ENCODE assay signal across 11 cellular contexts in genomic region chr5:145775893-145776444, GRCh38. TPM values are rescaled to one million over a fixed set of nuclear protein-coding genes. Genes with fewer than 3 reads are reported as not detected.
DNase-seq lines count a peak whose midpoint lies in the region; ATAC-seq and TF ChIP-seq lines count a peak whose summit lies in the region.
"Had no signal": no experiment of that assay in that cellular context is flagged by ENCODE, and none has a peak within 500 bp of the region (broad histone marks: within the 10 kb centered on the region; RNA-seq: fewer than 3 reads in every experiment).

No MANE protein-coding gene starts in this region.

- TF ChIP-seq POLR2A in esophagus squamous epithelium (IDR thresholded peaks at IDR 0.05) = no peak

- peaks cover 0 to 11% (median 0%) of the 10 kb centered on the region in 3 donors for H3K36me3 ChIP-seq in esophagus squamous epithelium

- ATAC-seq in HG02938 (IDR thresholded peaks at IDR 0.05; ENCODE audit: unreplicated experiment) (no peak), GM21367 (IDR thresholded peaks at IDR 0.05; ENCODE audit: unreplicated experiment) (no peak)

- TF ChIP-seq CTCF in retinal pigment epithelial cell (conservative IDR thresholded peaks at IDR 0.05; ENCODE audit: low read depth, low read length) = no peak
- no peak for TF ChIP-seq CTCF in esophagus squamous epithelium (IDR thresholded peaks at IDR 0.05)

- H3K4me1 ChIP-seq in esophagus squamous epithelium = peaks cover 0 to 5% (median 0%) of the 10 kb centered on the region in 3 donors

- DNase-seq in H4 (ENCODE audit: low spot score) (peak; percentile 50), SW480 (ENCODE audit: low spot score) (peak; percentile 48), foreskin melanocyte (peak; percentile 96), retinal pigment epithelial cell (ENCODE audit: low read depth) (peak; percentile 46), NCI-H2029 treated with DMSO at 0.1 percent for 48 hours (lab: John Stamatoyannopoulos, UW) (no peak), esophagus squamous epithelium (lab: John Stamatoyannopoulos, UW) (no peak)
- DNase-seq: activated naive CD8-positive, alpha-beta T cell treated with anti-CD3 and anti-CD28 coated beads for 36 hours; NCI-H1436; T-helper 9 cell had no signal

- intact Hi-C loops in esophagus squamous epithelium (cut with DNase I) = no loop called here

- no peak overlapping the region for H3K4me3 ChIP-seq in retinal pigment epithelial cell (ENCODE audit: low read length)
- no peak overlapping the region for H3K4me3 ChIP-seq in esophagus squamous epithelium

- H3K27me3 ChIP-seq in esophagus squamous epithelium = no peaks in the 10 kb centered on the region

- WGBS in esophagus squamous epithelium, 2 donors = 26 to 35% methylated on average over 2 of the region's 2 CpGs

- peak overlapping the region in 2 of 4 donors; percentile 25 to 44 for H3K27ac ChIP-seq in esophagus squamous epithelium

- no peaks in the 10 kb centered on the region for H3K9me3 ChIP-seq in esophagus squamous epithelium

RNA-seq across cellular contexts. Expression of gene PRELID2, which starts 59.2 kb away (rescaled TPM):
- total RNA-seq in H4 (2014; rRNA removed; shearing (Covaris generic)) = 6.6 and 8.9 TPM in 2 replicates
- total RNA-seq in esophagus squamous epithelium = 10 to 100 TPM in 1 of 4 donors, 1 to 10 TPM in 2, under 1 TPM in 1; 0.68 to 12.6 (median 6.5) TPM

Comparison
In these comparisons a context has a peak if more than half of its experiments do, and no peak if none do; other contexts are left out.
1. DNase-seq: peak in H4 (single experiment), SW480 (single experiment), foreskin melanocyte (single experiment) and retinal pigment epithelial cell (single experiment); none in NCI-H2029 treated with DMSO at 0.1 percent for 48 hours (single experiment) and esophagus squamous epithelium (single experiment).